12 cellular contexts compared by ENCODE assay signal in genomic region chr13:20945952-20946383, GRCh38. TPM values are rescaled to one million over a fixed set of nuclear protein-coding genes. Genes with fewer than 3 reads are reported as not detected.
A peak's percentile ranks its signal among the peaks of the same experiment; 100 is the strongest.
DNase-seq lines count a peak whose midpoint lies in the region; ATAC-seq, FAIRE-seq and TF ChIP-seq lines count a peak whose summit lies in the region.
"Had no signal": no experiment of that assay in that cellular context is flagged by ENCODE, and none has a peak within 500 bp of the region (broad histone marks: within the 10 kb centered on the region; RNA-seq: fewer than 3 reads in every experiment).

No MANE protein-coding gene starts in this region.

- no peak for ATAC-seq in stimulated activated effector memory CD8-positive, alpha-beta T cell treated with anti-CD3 and anti-CD28 coated beads, Interleukin-12 subunit alpha, Interleukin-12 subunit beta, amount 100 ng/mL, for 72 hours
- ATAC-seq in HG03354 (IDR thresholded peaks at IDR 0.05; ENCODE audit: poor library complexity, severe bottlenecking, unreplicated experiment): no peak
- ATAC-seq: body of pancreas had no signal

- CTCF ChIA-PET in RWPE1 (lab: Yijun Ruan, JAX): interaction anchor here (0.6 to 1.1 kb wide), 2 partner anchors 21 to 166 kb away, joined by 3 to 9 read pairs; no protein-coding TSS in a partner anchor

- no peaks in the 10 kb centered on the region for H3K79me2 ChIP-seq in astrocyte (ENCODE audit: insufficient read depth, low read length)

- H2AFZ ChIP-seq in astrocyte (ENCODE audit: low read depth, low read length): peak overlapping the region; percentile 70

- H3K4me3 ChIP-seq in astrocyte (ENCODE audit: insufficient read depth, low read depth, low read length) (peak overlapping the region; percentile 37), iPS-18c (ENCODE audit: insufficient read depth, low read depth, low read length) (peak overlapping the region; percentile 34; the same call in 1 of the 2 replicates)
- H3K4me3 ChIP-seq: body of pancreas had no signal

- H3K27ac ChIP-seq in astrocyte (ENCODE audit: low read depth, low read length): no peak overlapping the region
- H3K27ac ChIP-seq in RWPE1: no peak overlapping the region
- H3K27ac ChIP-seq: body of pancreas had no signal

- H3K4me1 Mint-ChIP-seq in astrocyte (ENCODE audit: low read depth, unreplicated experiment): no peaks in the 10 kb centered on the region
- peaks cover 16% of the 10 kb centered on the region for H3K4me1 Mint-ChIP-seq in stimulated activated effector memory CD8-positive, alpha-beta T cell treated with anti-CD3 and anti-CD28 coated beads, Interleukin-12 subunit alpha, Interleukin-12 subunit beta, amount 100 ng/mL, for 72 hours

- H3K9me3 Mint-ChIP-seq in astrocyte (ENCODE audit: unreplicated experiment): peaks cover 6% of the 10 kb centered on the region
- no peaks in the 10 kb centered on the region for H3K9me3 Mint-ChIP-seq in stimulated activated effector memory CD8-positive, alpha-beta T cell treated with anti-CD3 and anti-CD28 coated beads, Interleukin-12 subunit alpha, Interleukin-12 subunit beta, amount 100 ng/mL, for 72 hours

- DNase-seq in NCI-H524 (lab: John Stamatoyannopoulos, UW) (peak; percentile 22 to 37), NCI-H524 treated with DMSO at 0.1 percent for 48 hours (lab: John Stamatoyannopoulos, UW) (no peak), astrocyte (ENCODE audit: low read depth) (no peak), RWPE1 (ENCODE audit: low spot score) (no peak), NCI-H226 (no peak)
- no peak for DNase-seq in stimulated activated effector memory CD8-positive, alpha-beta T cell treated with anti-CD3 and anti-CD28 coated beads, Interleukin-12 subunit alpha, Interleukin-12 subunit beta, amount 100 ng/mL, for 72 hours (ENCODE audit: low spot score in 2 of 2)
- DNase-seq: 8988T; NCI-H1436; stimulated activated CD8-positive, alpha-beta memory T cell treated with anti-CD3 and anti-CD28 coated beads, Interleukin-4, amount 100 ng/mL, for 48 hours had no signal

- no peaks in the 10 kb centered on the region for H3K36me3 Mint-ChIP-seq in astrocyte (ENCODE audit: low read depth, unreplicated experiment)
- no peaks in the 10 kb centered on the region for H3K36me3 Mint-ChIP-seq in stimulated activated effector memory CD8-positive, alpha-beta T cell treated with anti-CD3 and anti-CD28 coated beads, Interleukin-12 subunit alpha, Interleukin-12 subunit beta, amount 100 ng/mL, for 72 hours

- peaks cover 4% of the 10 kb centered on the region for H3K4me1 ChIP-seq in astrocyte (ENCODE audit: insufficient read depth, low read length)

- H3K27ac Mint-ChIP-seq in astrocyte (ENCODE audit: unreplicated experiment): no peak overlapping the region
- no peak overlapping the region for H3K27ac Mint-ChIP-seq in stimulated activated effector memory CD8-positive, alpha-beta T cell treated with anti-CD3 and anti-CD28 coated beads, Interleukin-12 subunit alpha, Interleukin-12 subunit beta, amount 100 ng/mL, for 72 hours

- no peaks in the 10 kb centered on the region for H3K36me3 ChIP-seq in astrocyte (ENCODE audit: insufficient read depth, low read length)

- H3K27me3 Mint-ChIP-seq in astrocyte (ENCODE audit: low read depth, unreplicated experiment): peaks cover 14% of the 10 kb centered on the region

- no peaks in the 10 kb centered on the region for H4K20me1 ChIP-seq in astrocyte (ENCODE audit: insufficient read depth, low read length)

- no peak overlapping the region for H3K4me3 Mint-ChIP-seq in astrocyte (ENCODE audit: unreplicated experiment)
- peak overlapping the region; percentile 39 for H3K4me3 Mint-ChIP-seq in stimulated activated effector memory CD8-positive, alpha-beta T cell treated with anti-CD3 and anti-CD28 coated beads, Interleukin-12 subunit alpha, Interleukin-12 subunit beta, amount 100 ng/mL, for 72 hours

- H3K9me3 ChIP-seq in astrocyte (ENCODE audit: insufficient read depth, low read depth, low read length) (no peaks in the 10 kb centered on the region), iPS-18c (ENCODE audit: control insufficient read depth, insufficient read depth, low read length) (no peaks in the 10 kb centered on the region)
- H3K9me3 ChIP-seq: body of pancreas had no signal

- H3K4me2 ChIP-seq in astrocyte (ENCODE audit: low read length): peak overlapping the region; percentile 80

- H3K27me3 ChIP-seq in astrocyte (ENCODE audit: insufficient read depth, low read length): peaks cover 2% of the 10 kb centered on the region
- H3K27me3 ChIP-seq: body of pancreas had no signal

- H3K9ac ChIP-seq in astrocyte (ENCODE audit: low read length): peak overlapping the region; percentile 55

- FAIRE-seq in astrocyte (lab: Jason Lieb, UNC): no peak

- POLR2A ChIA-PET in RWPE1 (lab: Yijun Ruan, JAX; ENCODE audit: low non-redundant PET): no interaction called here

- TF ChIP-seq CTCF in astrocyte (IDR thresholded peaks at IDR 0.05; ENCODE audit: insufficient read depth, low read depth, low read length) (no peak), RWPE1 (conservative IDR thresholded peaks at IDR 0.05; ENCODE audit: low read depth) (no peak)

RNA-seq across cellular contexts. Expression of gene XPO4, which starts 43.4 kb away (rescaled TPM):
- total RNA-seq in astrocyte: 19.3 and 19.9 TPM in 2 replicates

Comparison
In these comparisons a context has a peak if more than half of its experiments do, and no peak if none do; other contexts are left out.
1. DNase-seq: peak in NCI-H524 (2 of 2); none in NCI-H524 treated with DMSO at 0.1 percent for 48 hours (single experiment), astrocyte (single experiment), stimulated activated effector memory CD8-positive, alpha-beta T cell treated with anti-CD3 and anti-CD28 coated beads, Interleukin-12 subunit alpha, Interleukin-12 subunit beta, amount 100 ng/mL, for 72 hours (0 of 2), RWPE1 (single experiment) and NCI-H226 (single experiment).